In the genomic region with DNA sequence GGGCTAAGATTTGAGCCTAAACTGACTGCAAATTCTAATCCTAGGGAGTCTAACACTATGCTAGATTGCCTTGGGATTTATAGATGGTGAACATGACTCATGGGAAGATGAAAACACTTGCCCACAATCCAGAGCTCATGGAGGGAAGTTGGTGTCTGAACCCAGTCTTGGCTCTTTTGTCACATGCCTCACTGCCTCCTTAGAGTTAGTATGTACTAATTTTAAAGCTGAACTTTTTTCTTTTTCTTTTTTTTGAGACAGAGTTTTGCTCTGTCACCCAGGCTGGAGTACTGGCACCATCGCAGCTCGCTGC, we compare ENCODE assay signal across 32 cellular contexts. TPM values are rescaled to one million over a fixed set of nuclear protein-coding genes. Genes with fewer than 3 reads are reported as not detected.
DNase-seq lines count a peak whose midpoint lies in the region; ATAC-seq, FAIRE-seq and TF ChIP-seq lines count a peak whose summit lies in the region.
"Had no signal": no experiment of that assay in that cellular context is flagged by ENCODE, and none has a peak within 500 bp of the region (broad histone marks: within the 10 kb centered on the region; RNA-seq: fewer than 3 reads in every experiment).

No MANE protein-coding gene starts in this region.

- H3K4me3 ChIP-seq in Loucy (ENCODE audit: low read length, poor library complexity, severe bottlenecking) (no peak overlapping the region), osteoblast (ENCODE audit: insufficient read depth, low read length) (no peak overlapping the region), pancreas (no peak overlapping the region)
- H3K4me3 ChIP-seq: adrenal gland, neural progenitor cell, PC-9, skin epidermis had no signal

- no peak for TF ChIP-seq CTCF in Loucy (conservative IDR thresholded peaks at IDR 0.05; ENCODE audit: low read length)
- TF ChIP-seq CTCF in osteoblast (IDR thresholded peaks at IDR 0.05; ENCODE audit: extremely low read depth, low read depth, low read length), result no peak
- no peak for TF ChIP-seq CTCF in pancreas (IDR thresholded peaks at IDR 0.05)

- H4K20me1 ChIP-seq in Loucy (ENCODE audit: insufficient read depth, low read length, poor library complexity, severe bottlenecking) (no peaks in the 10 kb centered on the region), osteoblast (ENCODE audit: insufficient read depth, low read length) (no peaks in the 10 kb centered on the region)

- CTCF ChIA-PET in activated naive CD4-positive, alpha-beta T cell treated with anti-CD3 and anti-CD28 coated beads, Interleukin-2, amount 10 ng/mL, durations not matched to agents 7 days and 5 days (lab: Charles Lee), result interaction anchor here (0.6 to 3.7 kb wide), 5 partner anchors 14 to 893 kb away, joined by 3 to 17 read pairs (median 4); a partner anchor contains a TSS

- no peaks in the 10 kb centered on the region for H3F3A ChIP-seq in Loucy (ENCODE audit: low read depth)

- H3K79me2 ChIP-seq in Loucy (ENCODE audit: insufficient read depth, low read length), result no peaks in the 10 kb centered on the region
- no peaks in the 10 kb centered on the region for H3K79me2 ChIP-seq in osteoblast (ENCODE audit: insufficient read depth, low read length)

- H3K36me3 ChIP-seq in Loucy (ENCODE audit: insufficient read depth, low read length) (no peaks in the 10 kb centered on the region), osteoblast (ENCODE audit: insufficient read depth, low read length) (no peaks in the 10 kb centered on the region), pancreas (no peaks in the 10 kb centered on the region)
- H3K36me3 ChIP-seq: adrenal gland, neural progenitor cell had no signal

- intact Hi-C loops in activated T-helper 1 cell treated with anti-CD3 and anti-CD28 coated beads, Interleukin-12 subunit alpha, Interleukin-12 subunit beta, Interleukin-2, Interleukin-4 antibody, amounts not matched to agents 30 ng/mL and 10 ng/mL and 1 ng/mL, durations not matched to agents 14 hours and 24 hours and 36 hours (cut with micrococcal nuclease), result no loop called here
- intact Hi-C loops in pancreas (cut with DNase I), result loop anchor here in 2 of 3 donors (10.0 kb wide), 2 partner anchors 308 to 318 kb away; no protein-coding TSS in a partner anchor

- ATAC-seq in GM21786 (IDR thresholded peaks at IDR 0.05; ENCODE audit: unreplicated experiment) (no peak), pancreas (no peak)
- ATAC-seq: left lobe of liver had no signal

- H3K27me3 ChIP-seq in Loucy (ENCODE audit: insufficient read depth, low read length, poor library complexity, severe bottlenecking), result no peaks in the 10 kb centered on the region
- peaks cover 2% of the 10 kb centered on the region for H3K27me3 ChIP-seq in osteoblast (ENCODE audit: insufficient read depth, low read length)
- no peaks in the 10 kb centered on the region for H3K27me3 ChIP-seq in pancreas
- H3K27me3 ChIP-seq: adrenal gland, neural progenitor cell had no signal

- H3K9me3 ChIP-seq in Loucy (ENCODE audit: insufficient read depth, low read depth, low read length) (no peaks in the 10 kb centered on the region), osteoblast (ENCODE audit: low read depth, low read length) (no peaks in the 10 kb centered on the region), pancreas (no peaks in the 10 kb centered on the region)
- H3K9me3 ChIP-seq: adrenal gland had no signal

- FAIRE-seq in pancreas (lab: Jason Lieb, UNC), result no peak

- peaks cover 3% of the 10 kb centered on the region for H3K27me3 Mint-ChIP-seq in activated naive CD4-positive, alpha-beta T cell treated with anti-CD3 and anti-CD28 coated beads, Interleukin-2, amount 10 ng/mL, durations not matched to agents 7 days and 5 days
- no peaks in the 10 kb centered on the region for H3K27me3 Mint-ChIP-seq in activated T-helper 1 cell treated with anti-CD3 and anti-CD28 coated beads, Interleukin-12 subunit alpha, Interleukin-12 subunit beta, Interleukin-2, Interleukin-4 antibody, amounts not matched to agents 30 ng/mL and 10 ng/mL and 1 ng/mL, durations not matched to agents 14 hours and 24 hours and 36 hours (ENCODE audit: insufficient read depth)
- H3K27me3 Mint-ChIP-seq: IgD-negative memory B cell, memory B cell had no signal

- H3K27ac ChIP-seq in osteoblast (ENCODE audit: low read depth, low read length), result no peak overlapping the region
- no peak overlapping the region for H3K27ac ChIP-seq in pancreas
- H3K27ac ChIP-seq: adrenal gland, C4-2B, epithelial cell of prostate, neural progenitor cell, PC-9, skin epidermis had no signal

- H3K4me2 ChIP-seq in Loucy (ENCODE audit: low read depth, low read length, poor library complexity, severe bottlenecking) (no peak overlapping the region), osteoblast (ENCODE audit: insufficient read depth, low read length) (no peak overlapping the region)
- H3K4me2 ChIP-seq: neural progenitor cell had no signal

- no peaks in the 10 kb centered on the region for H3K9me2 ChIP-seq in Loucy (replicated peaks; ENCODE audit: low read depth, low read length)

- no peaks in the 10 kb centered on the region for H3K4me1 ChIP-seq in Loucy (ENCODE audit: insufficient read depth, low read length, poor library complexity, severe bottlenecking)
- no peaks in the 10 kb centered on the region for H3K4me1 ChIP-seq in osteoblast (ENCODE audit: insufficient read depth, low read length)
- no peaks in the 10 kb centered on the region for H3K4me1 ChIP-seq in pancreas
- H3K4me1 ChIP-seq: adrenal gland had no signal

- peaks cover 12% of the 10 kb centered on the region for H3K4me1 Mint-ChIP-seq in activated naive CD4-positive, alpha-beta T cell treated with anti-CD3 and anti-CD28 coated beads, Interleukin-2, amount 10 ng/mL, durations not matched to agents 7 days and 5 days
- peaks cover 12% of the 10 kb centered on the region for H3K4me1 Mint-ChIP-seq in activated T-helper 1 cell treated with anti-CD3 and anti-CD28 coated beads, Interleukin-12 subunit alpha, Interleukin-12 subunit beta, Interleukin-2, Interleukin-4 antibody, amounts not matched to agents 30 ng/mL and 10 ng/mL and 1 ng/mL, durations not matched to agents 14 hours and 24 hours and 36 hours (ENCODE audit: low read depth)
- H3K4me1 Mint-ChIP-seq: memory B cell had no signal

- no peak overlapping the region for H3K4me3 Mint-ChIP-seq in activated naive CD4-positive, alpha-beta T cell treated with anti-CD3 and anti-CD28 coated beads, Interleukin-2, amount 10 ng/mL, durations not matched to agents 7 days and 5 days
- H3K4me3 Mint-ChIP-seq in activated T-helper 1 cell treated with anti-CD3 and anti-CD28 coated beads, Interleukin-12 subunit alpha, Interleukin-12 subunit beta, Interleukin-2, Interleukin-4 antibody, amounts not matched to agents 30 ng/mL and 10 ng/mL and 1 ng/mL, durations not matched to agents 14 hours and 24 hours and 36 hours, result peak overlapping the region; percentile 73
- H3K4me3 Mint-ChIP-seq: activated B cell treated with CpG ODN at 0.5 μM for 24 hours, memory B cell, neural progenitor cell had no signal

- no peaks in the 10 kb centered on the region for H3K9me3 Mint-ChIP-seq in activated naive CD4-positive, alpha-beta T cell treated with anti-CD3 and anti-CD28 coated beads, Interleukin-2, amount 10 ng/mL, durations not matched to agents 7 days and 5 days
- peaks cover 3% of the 10 kb centered on the region for H3K9me3 Mint-ChIP-seq in activated T-helper 1 cell treated with anti-CD3 and anti-CD28 coated beads, Interleukin-12 subunit alpha, Interleukin-12 subunit beta, Interleukin-2, Interleukin-4 antibody, amounts not matched to agents 30 ng/mL and 10 ng/mL and 1 ng/mL, durations not matched to agents 14 hours and 24 hours and 36 hours
- H3K9me3 Mint-ChIP-seq: activated B cell treated with CpG ODN at 0.5 μM for 24 hours, IgD-negative memory B cell, memory B cell, neural progenitor cell had no signal

- no peak overlapping the region for H3K9ac ChIP-seq in Loucy (ENCODE audit: low read depth, low read length, poor library complexity, severe bottlenecking)
- H3K9ac ChIP-seq: neural progenitor cell had no signal

- H3K27ac Mint-ChIP-seq in activated naive CD4-positive, alpha-beta T cell treated with anti-CD3 and anti-CD28 coated beads, Interleukin-2, amount 10 ng/mL, durations not matched to agents 7 days and 5 days, result peak overlapping the region; percentile 56
- peak overlapping the region; percentile 83 for H3K27ac Mint-ChIP-seq in activated T-helper 1 cell treated with anti-CD3 and anti-CD28 coated beads, Interleukin-12 subunit alpha, Interleukin-12 subunit beta, Interleukin-2, Interleukin-4 antibody, amounts not matched to agents 30 ng/mL and 10 ng/mL and 1 ng/mL, durations not matched to agents 14 hours and 24 hours and 36 hours
- H3K27ac Mint-ChIP-seq: activated B cell treated with CpG ODN at 0.5 μM for 24 hours, IgD-negative memory B cell, memory B cell, neural progenitor cell had no signal

- DNase-seq in activated naive CD4-positive, alpha-beta T cell treated with anti-CD3 and anti-CD28 coated beads, Interleukin-2, amount 10 ng/mL, durations not matched to agents 7 days and 5 days, result no peak
- no peak for DNase-seq in activated naive CD4-positive, alpha-beta T cell (lab: John Stamatoyannopoulos, UW)
- DNase-seq in activated T-helper 1 cell treated with anti-CD3 and anti-CD28 coated beads, Interleukin-12 subunit alpha, Interleukin-12 subunit beta, Interleukin-2, Interleukin-4 antibody, amounts not matched to agents 30 ng/mL and 10 ng/mL and 1 ng/mL, durations not matched to agents 14 hours and 24 hours and 36 hours (ENCODE audit: low spot score), result no peak
- DNase-seq in osteoblast (ENCODE audit: insufficient read length, low spot score, missing footprints) (peak; percentile 73), DMS53 (lab: John Stamatoyannopoulos, UW) (no peak), pancreas (no peak)
- DNase-seq: activated B cell treated with CpG ODN at 0.5 μM for 24 hours; activated CD8-positive, alpha-beta memory T cell treated with anti-CD3 and anti-CD28 coated beads for 24 hours; activated T-cell treated with anti-CD3 and anti-CD28 coated beads, Interleukin-2, amount 50 U/mL, for 1 hour; adrenal gland; central memory CD4-positive, alpha-beta T cell; cortex of kidney; DND-41; effector memory CD4-positive, alpha-beta T cell; GOT3; NCI-H1417; NCI-H2081 treated with DMSO at 0.1 percent for 48 hours; NCI-H2227 treated with DMSO at 0.1 percent for 48 hours; NCI-H526; NK-92 treated with Interleukin-12 subunit alpha and Interleukin-12 subunit beta, amount 100 ng/mL, for 24 hours; PC-9; SHP77; stimulated activated naive CD4-positive, alpha-beta T cell treated with Interleukin-2 at 50 U/mL for 16 hours had no signal

- WGBS in pancreas, 2 donors, result 93 to 97% methylated on average over 2 of the region's 2 CpGs

- H2AFZ ChIP-seq in Loucy (ENCODE audit: low read length), result 0 out of 2 replicates have a peak overlapping the region, but pooled peaks have one; percentile 6
- H2AFZ ChIP-seq in osteoblast (ENCODE audit: low read length), result no peak overlapping the region
- H2AFZ ChIP-seq: PC-9 had no signal

- no peaks in the 10 kb centered on the region for H3K36me3 Mint-ChIP-seq in activated naive CD4-positive, alpha-beta T cell treated with anti-CD3 and anti-CD28 coated beads, Interleukin-2, amount 10 ng/mL, durations not matched to agents 7 days and 5 days
- no peaks in the 10 kb centered on the region for H3K36me3 Mint-ChIP-seq in activated T-helper 1 cell treated with anti-CD3 and anti-CD28 coated beads, Interleukin-12 subunit alpha, Interleukin-12 subunit beta, Interleukin-2, Interleukin-4 antibody, amounts not matched to agents 30 ng/mL and 10 ng/mL and 1 ng/mL, durations not matched to agents 14 hours and 24 hours and 36 hours (ENCODE audit: low read depth)
- H3K36me3 Mint-ChIP-seq: neural progenitor cell had no signal

RNA-seq across cellular contexts. Expression of a gene that starts 14.4 kb away (rescaled TPM):
- 81.5 and 82.0 TPM in 2 replicates for total RNA-seq in activated T-helper 1 cell treated with anti-CD3 and anti-CD28 coated beads, Interleukin-12 subunit alpha, Interleukin-12 subunit beta, Interleukin-2, Interleukin-4 antibody, amounts not matched to agents 30 ng/mL and 10 ng/mL and 1 ng/mL, durations not matched to agents 14 hours and 24 hours and 36 hours
- total RNA-seq in osteoblast (35.5 and 42.1 TPM in 2 replicates), pancreas (10 to 100 TPM; 19.7 to 29.4 (median 25.6) TPM)
- polyA plus RNA-seq in pancreas, result 10 to 100 TPM; 49.0 to 51.9 TPM

RNA-seq across cellular contexts. Expression of a gene that starts 14.6 kb away (rescaled TPM):
- 187 and 194 TPM in 2 replicates for total RNA-seq in activated T-helper 1 cell treated with anti-CD3 and anti-CD28 coated beads, Interleukin-12 subunit alpha, Interleukin-12 subunit beta, Interleukin-2, Interleukin-4 antibody, amounts not matched to agents 30 ng/mL and 10 ng/mL and 1 ng/mL, durations not matched to agents 14 hours and 24 hours and 36 hours
- 50.3 and 59.2 TPM in 2 replicates for total RNA-seq in osteoblast
- total RNA-seq in pancreas, result 10 to 100 TPM; 23.1 to 39.7 (median 33.9) TPM
- polyA plus RNA-seq in pancreas, result 10 to 100 TPM; 29.3 to 59.7 TPM

RNA-seq across cellular contexts. Expression of a gene that starts 34.7 kb away (rescaled TPM):
- 5.7 and 6.1 TPM in 2 replicates for total RNA-seq in activated T-helper 1 cell treated with anti-CD3 and anti-CD28 coated beads, Interleukin-12 subunit alpha, Interleukin-12 subunit beta, Interleukin-2, Interleukin-4 antibody, amounts not matched to agents 30 ng/mL and 10 ng/mL and 1 ng/mL, durations not matched to agents 14 hours and 24 hours and 36 hours
- total RNA-seq in osteoblast, result 8.0 and 8.7 TPM in 2 replicates
- total RNA-seq in pancreas, result 1 to 10 TPM; 2.7 to 3.9 (median 3.0) TPM
- 1 to 10 TPM; 2.7 to 3.0 TPM for polyA plus RNA-seq in pancreas
